ENCODE assay signal across 8 cellular contexts in genomic region chr10:34937693-34938670, GRCh38.
DNase-seq lines count a peak whose midpoint lies in the region; FAIRE-seq and TF ChIP-seq lines count a peak whose summit lies in the region.
"Not testable (repeated sequence)": the region's sequence is repeated elsewhere in the genome, so short reads cannot be mapped to it uniquely, and the experiment has no call there.

No MANE protein-coding gene starts in this region.

- 89% methylated on average over 8 of the region's 12 CpGs; no CpG with 5 or more reads in 1 of the 2 experiments for WGBS in H1 (ENCODE audit: extremely low coverage in 1 of 2, insufficient coverage in 1 of 2, insufficient read length in 1 of 2, insufficient replicate concordance in 2 of 2, low coverage in 1 of 2, low lambda C conversion rate in 2 of 2, missing lambda C conversion rate in 1 of 2), 2 experiments

- not testable (repeated sequence) for H3K4me2 ChIP-seq in OCI-LY7 (ENCODE audit: low read length); H1 (ENCODE audit: insufficient read depth in 1 of 2, low read depth in 2 of 2, low read length in 2 of 2)

- H3K27me3 Mint-ChIP-seq in nephron progenitor cell (ENCODE audit: low read depth, poor library complexity) = peaks cover 11% of the 10 kb centered on the region

- not testable (repeated sequence) for H3K9me3 Mint-ChIP-seq in nephron progenitor cell

- not testable (repeated sequence) for H4K5ac ChIP-seq in H1 (ENCODE audit: insufficient read length, low read depth, low read length)

- H3K4me3 ChIP-seq in OCI-LY7 (ENCODE audit: low read depth, low read length, poor library complexity, severe bottlenecking); H1 (ENCODE audit: extremely low read depth in 1 of 4, insufficient read depth in 2 of 4, low read depth in 3 of 4, low read length in 4 of 4): not testable (repeated sequence)

- H4K20me1 ChIP-seq in OCI-LY7 (ENCODE audit: insufficient read depth, low read length); H1 (replicated peaks in 1 of 2; ENCODE audit: control insufficient read depth in 1 of 2, insufficient read depth in 2 of 2, low read length in 2 of 2): not testable (repeated sequence)

- H2BK12ac ChIP-seq in H1 (ENCODE audit: low read depth, low read length) = not testable (repeated sequence)

- not testable (repeated sequence) for H2BK120ac ChIP-seq in H1 (replicated peaks; ENCODE audit: low read depth, low read length)

- not testable (repeated sequence) for H3K4me1 ChIP-seq in OCI-LY7 (ENCODE audit: insufficient read depth, low read length, poor library complexity, severe bottlenecking); H1 (replicated peaks in 1 of 4; ENCODE audit: control insufficient read depth in 3 of 4, insufficient read depth in 4 of 4, low read length in 3 of 4)

- not testable (repeated sequence) for H2BK15ac ChIP-seq in H1 (ENCODE audit: low read length)

- H3K56ac ChIP-seq in H1 (replicated peaks; ENCODE audit: insufficient read length, low read depth, low read length) = not testable (repeated sequence)

- BruUV-seq in OCI-LY7 (replicated peaks; lab: Mats Ljungman, UMichigan) = not testable (repeated sequence)

- not testable (repeated sequence) for H3K23ac ChIP-seq in H1 (ENCODE audit: insufficient read length)

- peaks cover 26% of the 10 kb centered on the region for H3K4me1 Mint-ChIP-seq in nephron progenitor cell

- not testable (repeated sequence) for H3K36me3 Mint-ChIP-seq in nephron progenitor cell (ENCODE audit: low read depth)

- CTCF ChIA-PET in OCI-LY7 (lab: Charles Lee; ENCODE audit: unreplicated experiment) = not testable (repeated sequence)
- CTCF ChIA-PET in H1 (lab: Charles Lee; ENCODE audit: partially characterized antibody) = interaction anchor here (0.6 to 2.4 kb wide), 34 partner anchors 9 to 1193 kb away, joined by 3 to 18 read pairs (median 4); no protein-coding TSS in a partner anchor

- TF ChIP-seq CTCF in 22Rv1 (IDR thresholded peaks at IDR 0.05) = peak; percentile 77
- TF ChIP-seq CTCF in GM10266 (IDR thresholded peaks at IDR 0.05; ENCODE audit: control insufficient read depth, insufficient read depth, low read depth, missing control alignments) = peak; percentile 25
- TF ChIP-seq CTCF in OCI-LY7 (conservative IDR thresholded peaks at IDR 0.05; ENCODE audit: low read length) = peak; percentile 56
- TF ChIP-seq CTCF in H1 (IDR thresholded peaks at IDR 0.05; ENCODE audit: control extremely low read depth in 1 of 3, insufficient read depth in 1 of 3, low read depth in 1 of 3, low read length in 3 of 3) = peak in 1 of 3 experiments; percentile 33; a peak in 1 of 4 replicates
- peak; percentile 19 for TF ChIP-seq CTCF in nephron progenitor cell (IDR thresholded peaks at IDR 0.05)

- H3K36me3 ChIP-seq in OCI-LY7 (ENCODE audit: insufficient read depth, low read length); H1 (ENCODE audit: control insufficient read depth in 2 of 4, insufficient read depth in 4 of 4, low read length in 3 of 4): not testable (repeated sequence)

- H2BK5ac ChIP-seq in H1 (ENCODE audit: low read depth, low read length) = not testable (repeated sequence)

- not testable (repeated sequence) for H3K9me2 ChIP-seq in OCI-LY7 (ENCODE audit: insufficient read depth, low read length)

- TF ChIP-seq EP300 in H1 (IDR thresholded peaks at IDR 0.05; ENCODE audit: borderline replicate concordance in 1 of 2, low read depth in 2 of 2, low read length in 2 of 2) = not testable (repeated sequence)

- not testable (repeated sequence) for H3K79me2 ChIP-seq in OCI-LY7 (ENCODE audit: insufficient read depth, low read depth, low read length); H1 (ENCODE audit: control insufficient read depth in 1 of 2, insufficient read depth in 2 of 2, low read length in 2 of 2)

- TF ChIP-seq RAD21 in H1 (IDR thresholded peaks at IDR 0.05 in 1 of 2, conservative IDR thresholded peaks at IDR 0.05 in 1 of 2; ENCODE audit: low read depth in 2 of 2, low read length in 2 of 2) = peak in 1 of 2 experiments; percentile 2; a peak in 1 of 4 replicates

- not testable (repeated sequence) for H3K14ac ChIP-seq in H1 (ENCODE audit: insufficient read length)

- H3K27ac ChIP-seq in 22Rv1; OCI-LY7 (ENCODE audit: low read depth, low read length, poor library complexity, severe bottlenecking); H1 (ENCODE audit: low read depth, low read length): not testable (repeated sequence)

- H4K91ac ChIP-seq in H1 (replicated peaks; ENCODE audit: insufficient read length, low read length) = not testable (repeated sequence)

- not testable (repeated sequence) for H3K4me3 Mint-ChIP-seq in nephron progenitor cell

- POLR2A ChIA-PET in OCI-LY7 (lab: Charles Lee) = interaction anchor here (0.6 kb wide), 2 partner anchors 150 to 636 kb away, joined by 3 to 4 read pairs; no protein-coding TSS in a partner anchor
- POLR2A ChIA-PET in H1 (lab: Charles Lee; ENCODE audit: partially characterized antibody) = not testable (repeated sequence)

- H3K79me1 ChIP-seq in H1 (ENCODE audit: low read depth, low read length) = not testable (repeated sequence)

- H3K27me3 ChIP-seq in H1 (replicated peaks in 1 of 4; ENCODE audit: control insufficient read depth in 3 of 4, extremely low read depth in 1 of 4, insufficient read depth in 3 of 4, low read length in 3 of 4) = not testable (repeated sequence)

- not testable (repeated sequence) for H2AK5ac ChIP-seq in H1 (ENCODE audit: low read depth, low read length)

- not testable (repeated sequence) for H3K9me3 ChIP-seq in OCI-LY7 (ENCODE audit: low read length); H1 (ENCODE audit: insufficient read depth in 2 of 2, low read depth in 1 of 2, low read length in 1 of 2)

- not testable (repeated sequence) for H3K18ac ChIP-seq in H1 (ENCODE audit: extremely low read depth, low read length)

- not testable (repeated sequence) for H3K4ac ChIP-seq in H1 (replicated peaks; ENCODE audit: insufficient read length, low read depth, low read length)

- not testable (repeated sequence) for H4K8ac ChIP-seq in H1 (ENCODE audit: extremely low read depth, insufficient read depth, low read length)

- TF ChIP-seq POLR2A in H1 (IDR thresholded peaks at IDR 0.05; ENCODE audit: control extremely low read depth in 1 of 2, low read depth in 2 of 2, low read length in 2 of 2) = not testable (repeated sequence)

- H3K9ac ChIP-seq in H1 (replicated peaks in 1 of 4; ENCODE audit: extremely low read depth in 1 of 4, low read depth in 3 of 4, low read length in 3 of 4) = peak overlapping the region in 1 of 4 experiments; percentile 41; a peak in 1 of 7 replicates

- not testable (repeated sequence) for H2BK20ac ChIP-seq in H1 (ENCODE audit: low read length)

- H3K27ac Mint-ChIP-seq in nephron progenitor cell = not testable (repeated sequence)

- intact Hi-C loops in OCI-LY7 (cut with micrococcal nuclease; ENCODE audit: unreplicated experiment); cardiac septum (cut with DNase I): not testable (repeated sequence)

- not testable (repeated sequence) for FAIRE-seq in H1 (lab: Jason Lieb, UNC)

- not testable (repeated sequence) for H2AFZ ChIP-seq in OCI-LY7 (ENCODE audit: low read length)
- H2AFZ ChIP-seq in H1 (ENCODE audit: low read length) = peak overlapping the region; percentile 65

- not testable (repeated sequence) for DNase-seq in GM10266 (ENCODE audit: extremely low spot score); OCI-LY7 (ENCODE audit: low spot score); H1 (ENCODE audit: low read depth in 1 of 2, low spot score in 2 of 2); nephron progenitor cell
- peak; percentile 64 for DNase-seq in HT1080 (ENCODE audit: low read depth)
- DNase-seq in amniotic epithelial cell (ENCODE audit: low read depth) = peak; percentile 69
- DNase-seq in cardiac septum (ENCODE audit: low spot score) = peak; percentile 27

- not testable (repeated sequence) for H3K23me2 ChIP-seq in H1 (ENCODE audit: low read depth, low read length)
